1 cellular context compared by ENCODE assay signal in genomic region chr14:89424241-89424640, GRCh38.
TF ChIP-seq lines count a peak whose summit lies in the region.

No MANE protein-coding gene starts in this region.

TF ChIP-seq in HEK293, 187 proteins besides CTCF, POLR2A, EP300 and RAD21:
- TF ChIP-seq ZNF311 (tag by site-specific recombination; IDR thresholded peaks at IDR 0.05; ENCODE audit: borderline replicate concordance) (no peak), PRDM1 (tag by site-specific recombination; IDR thresholded peaks at IDR 0.05) (0 out of 2 replicates have a peak, but pooled peaks have one; percentile 36)
